In genomic region chr2:219684721-219685689, GRCh38 we compare ENCODE assay signal across 1 cellular context.
TF ChIP-seq lines count a peak whose summit lies in the region.

No MANE protein-coding gene starts in this region.

TF ChIP-seq in K562, 482 proteins besides CTCF, POLR2A, EP300 and RAD21 (continued from another document and continues in another):
- TF ChIP-seq AFF4 (CRISPR knock-in tag; IDR thresholded peaks at IDR 0.05) = no peak
- TF ChIP-seq CTBP1 (IDR thresholded peaks at IDR 0.05; ENCODE audit: borderline replicate concordance) = peak; percentile 36; the same call in 1 of the 2 replicates
- peak; percentile 38 to 39; a peak in 2 of 4 replicates for TF ChIP-seq NRF1 (conservative IDR thresholded peaks at IDR 0.05 in 1 of 2, IDR thresholded peaks at IDR 0.05 in 1 of 2)
- no peak for TF ChIP-seq HBP1 (CRISPR knock-in tag; IDR thresholded peaks at IDR 0.05)
- TF ChIP-seq RFX1 (IDR thresholded peaks at IDR 0.05) = no peak
- no peak for TF ChIP-seq NR2F6 (CRISPR knock-in tag; IDR thresholded peaks at IDR 0.05)
- peak; percentile 79 for TF ChIP-seq GTF2B (IDR thresholded peaks at IDR 0.05; ENCODE audit: extremely low read depth, insufficient read length)
- TF ChIP-seq HNRNPK (IDR thresholded peaks at IDR 0.05; ENCODE audit: low read depth, low read length, poor library complexity, severe bottlenecking) = no peak
- TF ChIP-seq ZNF184 (CRISPR knock-in tag; IDR thresholded peaks at IDR 0.05) = no peak
- no peak for TF ChIP-seq ZNF239 (CRISPR knock-in tag; IDR thresholded peaks at IDR 0.05)
- no peak for TF ChIP-seq ESRRA (IDR thresholded peaks at IDR 0.05; ENCODE audit: borderline replicate concordance, low read depth)
- no peak for TF ChIP-seq NUFIP1 (IDR thresholded peaks at IDR 0.05; ENCODE audit: partially characterized antibody)
- TF ChIP-seq ELF2 (CRISPR knock-in tag; IDR thresholded peaks at IDR 0.05) = no peak
- 0 out of 2 replicates have a peak, but pooled peaks have one; percentile 18 for TF ChIP-seq HMBOX1 (IDR thresholded peaks at IDR 0.05)
- no peak for TF ChIP-seq SAFB2 (IDR thresholded peaks at IDR 0.05; ENCODE audit: borderline replicate concordance, low read depth, low read length, severe bottlenecking)
- TF ChIP-seq ZNF57 (CRISPR knock-in tag; IDR thresholded peaks at IDR 0.05) = no peak
- peak; percentile 24 for TF ChIP-seq PRDM10 (IDR thresholded peaks at IDR 0.05; ENCODE audit: partially characterized antibody)
- TF ChIP-seq CHD7 (IDR thresholded peaks at IDR 0.05; ENCODE audit: low read depth, low read length) = no peak
- no peak for TF ChIP-seq CSDE1 (IDR thresholded peaks at IDR 0.05)
- TF ChIP-seq THRA (IDR thresholded peaks at IDR 0.05) = no peak
- peak; percentile 11; the same call in 1 of the 2 replicates for TF ChIP-seq NFIC (IDR thresholded peaks at IDR 0.05)
- no peak for TF ChIP-seq DACH1 (IDR thresholded peaks at IDR 0.05; ENCODE audit: partially characterized antibody)
- TF ChIP-seq NFXL1 (CRISPR knock-in tag; IDR thresholded peaks at IDR 0.05) = no peak
- TF ChIP-seq CREB3 (tag; conservative IDR thresholded peaks at IDR 0.05; ENCODE audit: low read depth) = no peak
- TF ChIP-seq GABPB2 (CRISPR knock-in tag; conservative IDR thresholded peaks at IDR 0.05) = no peak
- TF ChIP-seq EGR1 (conservative IDR thresholded peaks at IDR 0.05) = peak; percentile 91
- peak; percentile 46 for TF ChIP-seq RBFOX2 (IDR thresholded peaks at IDR 0.05; ENCODE audit: low read depth, low read length)
- no peak for TF ChIP-seq ZNF175 (CRISPR knock-in tag; IDR thresholded peaks at IDR 0.05; ENCODE audit: low read depth)
- no peak for TF ChIP-seq ASH1L (IDR thresholded peaks at IDR 0.05; ENCODE audit: borderline replicate concordance, low read depth, partially characterized antibody)
- TF ChIP-seq JUNB (CRISPR knock-in tag; conservative IDR thresholded peaks at IDR 0.05) = no peak
